ENCODE assay signal across 1 cellular context in the genomic region with DNA sequence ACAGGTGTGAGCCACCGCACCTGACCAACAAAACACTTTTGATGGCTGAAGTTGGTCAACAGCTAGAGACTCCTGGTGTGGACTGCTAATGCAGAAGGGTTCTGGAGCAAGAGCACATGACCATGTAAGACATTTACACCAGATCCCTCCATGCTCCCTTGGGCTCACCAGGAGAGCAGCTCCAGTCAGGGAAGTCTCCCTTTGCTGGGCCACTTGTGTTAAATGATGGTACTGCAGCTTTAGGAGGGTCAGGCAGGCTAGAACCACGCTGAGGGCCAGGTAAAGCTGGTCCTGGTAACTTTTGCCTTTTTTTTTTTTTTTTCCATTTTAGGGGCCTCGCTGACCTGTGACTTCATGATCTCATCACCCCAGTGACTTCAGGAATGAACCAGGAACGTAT.
TF ChIP-seq lines count a peak whose summit lies in the region.

No MANE protein-coding gene starts in this region.

TF ChIP-seq in WTC11, 78 proteins besides CTCF, POLR2A, EP300 and RAD21 (continued from another document):
- no peak for TF ChIP-seq RELA (CRISPR knock-in tag; IDR thresholded peaks at IDR 0.05; ENCODE audit: borderline replicate concordance)
- TF ChIP-seq, protein P1, sequence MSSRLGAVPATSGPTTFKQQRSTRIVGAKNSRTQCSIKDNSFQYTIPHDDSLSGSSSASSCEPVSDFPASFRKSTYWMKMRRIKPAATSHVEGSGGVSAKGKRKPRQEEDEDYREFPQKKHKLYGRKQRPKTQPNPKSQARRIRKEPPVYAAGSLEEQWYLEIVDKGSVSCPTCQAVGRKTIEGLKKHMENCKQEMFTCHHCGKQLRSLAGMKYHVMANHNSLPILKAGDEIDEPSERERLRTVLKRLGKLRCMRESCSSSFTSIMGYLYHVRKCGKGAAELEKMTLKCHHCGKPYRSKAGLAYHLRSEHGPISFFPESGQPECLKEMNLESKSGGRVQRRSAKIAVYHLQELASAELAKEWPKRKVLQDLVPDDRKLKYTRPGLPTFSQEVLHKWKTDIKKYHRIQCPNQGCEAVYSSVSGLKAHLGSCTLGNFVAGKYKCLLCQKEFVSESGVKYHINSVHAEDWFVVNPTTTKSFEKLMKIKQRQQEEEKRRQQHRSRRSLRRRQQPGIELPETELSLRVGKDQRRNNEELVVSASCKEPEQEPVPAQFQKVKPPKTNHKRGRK (CRISPR knock-in tag; IDR thresholded peaks at IDR 0.05; ENCODE audit: borderline replicate concordance): no peak
